23 cellular contexts compared by ENCODE assay signal in the genomic region with DNA sequence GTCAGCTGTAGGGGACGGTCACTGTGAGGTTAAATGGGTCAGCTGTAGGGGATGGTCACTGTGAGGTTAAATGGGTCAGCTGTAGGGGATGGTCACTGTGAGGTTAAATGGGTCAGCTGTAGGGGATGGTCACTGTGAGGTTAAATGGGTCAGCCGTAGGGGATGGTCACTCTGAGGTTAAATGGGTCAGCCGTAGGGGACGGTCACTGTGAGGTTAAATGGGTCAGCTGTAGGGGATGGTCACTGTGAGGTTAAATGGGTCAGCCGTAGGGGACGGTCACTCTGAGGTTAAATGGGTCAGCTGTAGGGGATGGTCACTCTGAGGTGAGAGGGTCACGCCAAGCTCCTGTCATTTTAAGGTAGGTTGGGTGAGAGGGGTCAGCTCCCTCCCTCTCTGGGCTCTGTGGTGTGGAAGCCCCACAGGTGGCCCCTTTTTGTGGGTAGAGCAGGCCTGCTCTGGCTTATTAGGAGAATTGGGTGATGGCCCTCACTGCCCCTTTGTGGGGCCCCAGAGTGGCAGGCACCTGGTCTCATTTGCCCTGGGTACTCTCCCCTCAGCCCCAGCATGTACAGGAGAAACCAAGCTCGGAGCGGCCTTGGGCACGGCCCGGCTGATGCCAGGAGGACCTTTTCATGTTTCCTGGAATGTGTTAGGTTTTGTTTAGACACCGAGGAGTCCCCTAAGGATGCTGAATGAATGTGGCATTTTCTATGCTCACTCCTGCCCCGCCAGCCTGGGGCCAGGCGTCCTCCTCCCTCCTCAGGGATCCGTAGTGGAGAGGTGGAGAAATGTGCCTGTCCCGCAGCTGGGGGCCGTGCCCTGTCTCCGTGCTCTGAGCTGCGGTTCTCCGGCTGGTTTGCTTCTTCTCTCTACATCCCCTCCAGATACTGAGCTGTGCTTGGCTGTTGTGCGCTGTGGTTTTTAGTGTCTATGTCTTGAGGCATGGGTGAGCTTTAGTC. TPM values are rescaled to one million over a fixed set of nuclear protein-coding genes. Genes with fewer than 3 reads are reported as not detected.
DNase-seq lines count a peak whose midpoint lies in the region; ATAC-seq and TF ChIP-seq lines count a peak whose summit lies in the region.
"Had no signal": no experiment of that assay in that cellular context is flagged by ENCODE, and none has a peak within 500 bp of the region (broad histone marks: within the 10 kb centered on the region; RNA-seq: fewer than 3 reads in every experiment).

No MANE protein-coding gene starts in this region.

- H3K27me3 Mint-ChIP-seq in activated naive CD4-positive, alpha-beta T cell treated with anti-CD3 and anti-CD28 coated beads, Interleukin-2, amount 10 ng/mL, durations not matched to agents 7 days and 5 days, result no peaks in the 10 kb centered on the region
- peaks cover 7% of the 10 kb centered on the region for H3K27me3 Mint-ChIP-seq in activated naive CD4-positive, alpha-beta T cell treated with anti-CD3 and anti-CD28 coated beads for 36 hours (ENCODE audit: low read depth)
- H3K27me3 Mint-ChIP-seq in stimulated activated naive CD8-positive, alpha-beta T cell treated with anti-CD3 and anti-CD28 coated beads, Interleukin-15, amount 100 ng/mL, for 72 hours, result no peaks in the 10 kb centered on the region
- H3K27me3 Mint-ChIP-seq in CD14-positive monocyte (ENCODE audit: low read depth in 3 of 3), result peaks cover 2 to 16% (median 5%) of the 10 kb centered on the region in 3 donors

- peaks cover 15% of the 10 kb centered on the region for H3K36me3 Mint-ChIP-seq in activated naive CD4-positive, alpha-beta T cell treated with anti-CD3 and anti-CD28 coated beads, Interleukin-2, amount 10 ng/mL, durations not matched to agents 7 days and 5 days
- peaks cover 2% of the 10 kb centered on the region for H3K36me3 Mint-ChIP-seq in activated naive CD4-positive, alpha-beta T cell treated with anti-CD3 and anti-CD28 coated beads for 36 hours (ENCODE audit: low read depth)
- H3K36me3 Mint-ChIP-seq in CD14-positive monocyte, result no peaks in the 10 kb centered on the region
- H3K36me3 Mint-ChIP-seq: CD8-positive, alpha-beta T cell; T-cell had no signal

- CTCF ChIA-PET in activated naive CD4-positive, alpha-beta T cell treated with anti-CD3 and anti-CD28 coated beads, Interleukin-2, amount 10 ng/mL, durations not matched to agents 7 days and 5 days (lab: Charles Lee), result no interaction called here
- CTCF ChIA-PET in activated naive CD4-positive, alpha-beta T cell treated with anti-CD3 and anti-CD28 coated beads for 36 hours (lab: Charles Lee), result no interaction called here
- CTCF ChIA-PET in HEK293 (lab: Yijun Ruan, JAX), result interaction anchor here (1.2 to 1.3 kb wide), 2 partner anchors 15 to 94 kb away, joined by 3 to 4 read pairs; no protein-coding TSS in a partner anchor

- H3K27ac ChIP-seq in HEK293 (ENCODE audit: extremely low read depth, low read depth, low read length) (no peak overlapping the region), esophagus muscularis mucosa (replicated peaks in 1 of 4) (no peak overlapping the region)
- H3K27ac ChIP-seq: ascending aorta, left ventricle myocardium inferior, spleen, thoracic aorta had no signal

- no peak overlapping the region for H3K27ac Mint-ChIP-seq in activated naive CD4-positive, alpha-beta T cell treated with anti-CD3 and anti-CD28 coated beads, Interleukin-2, amount 10 ng/mL, durations not matched to agents 7 days and 5 days
- no peak overlapping the region for H3K27ac Mint-ChIP-seq in activated naive CD4-positive, alpha-beta T cell treated with anti-CD3 and anti-CD28 coated beads for 36 hours
- H3K27ac Mint-ChIP-seq in stimulated activated naive CD8-positive, alpha-beta T cell treated with anti-CD3 and anti-CD28 coated beads, Interleukin-15, amount 100 ng/mL, for 72 hours, result peak overlapping the region in 1 of 2 donors; percentile 27
- peak overlapping the region in 1 of 7 donors; percentile 11 for H3K27ac Mint-ChIP-seq in CD14-positive monocyte
- H3K27ac Mint-ChIP-seq: CD8-positive, alpha-beta T cell had no signal

- no peak for TF ChIP-seq POLR2A in esophagus muscularis mucosa (IDR thresholded peaks at IDR 0.05; ENCODE audit: low read depth)

- no peaks in the 10 kb centered on the region for H3K4me1 ChIP-seq in HEK293 (ENCODE audit: control insufficient read depth, insufficient read depth, low read length)
- H3K4me1 ChIP-seq in esophagus muscularis mucosa, result no peaks in the 10 kb centered on the region
- H3K4me1 ChIP-seq: ascending aorta, left ventricle myocardium inferior, spleen had no signal

- peak; percentile 66 for ATAC-seq in stimulated activated naive CD8-positive, alpha-beta T cell treated with anti-CD3 and anti-CD28 coated beads, Interleukin-15, amount 100 ng/mL, for 72 hours
- ATAC-seq: CD8-positive, alpha-beta T cell; mucosa of descending colon had no signal

- H3K4me1 Mint-ChIP-seq in activated naive CD4-positive, alpha-beta T cell treated with anti-CD3 and anti-CD28 coated beads, Interleukin-2, amount 10 ng/mL, durations not matched to agents 7 days and 5 days, result peaks cover 3% of the 10 kb centered on the region
- H3K4me1 Mint-ChIP-seq in activated naive CD4-positive, alpha-beta T cell treated with anti-CD3 and anti-CD28 coated beads for 36 hours (ENCODE audit: low read depth), result no peaks in the 10 kb centered on the region
- peaks cover 23% of the 10 kb centered on the region for H3K4me1 Mint-ChIP-seq in stimulated activated naive CD8-positive, alpha-beta T cell treated with anti-CD3 and anti-CD28 coated beads, Interleukin-15, amount 100 ng/mL, for 72 hours
- H3K4me1 Mint-ChIP-seq in CD14-positive monocyte, result no peaks in the 10 kb centered on the region
- H3K4me1 Mint-ChIP-seq: central memory CD8-positive, alpha-beta T cell; T-cell had no signal

- peaks cover 0 to 8% (median 0%) of the 10 kb centered on the region in 4 donors for H3K27me3 ChIP-seq in esophagus muscularis mucosa
- H3K27me3 ChIP-seq: ascending aorta had no signal

- POLR2A ChIA-PET in HEK293 (lab: Yijun Ruan, JAX), result no interaction called here

- peaks cover 2% of the 10 kb centered on the region for H3K9me3 Mint-ChIP-seq in activated naive CD4-positive, alpha-beta T cell treated with anti-CD3 and anti-CD28 coated beads, Interleukin-2, amount 10 ng/mL, durations not matched to agents 7 days and 5 days
- H3K9me3 Mint-ChIP-seq in activated naive CD4-positive, alpha-beta T cell treated with anti-CD3 and anti-CD28 coated beads for 36 hours, result no peaks in the 10 kb centered on the region
- no peaks in the 10 kb centered on the region for H3K9me3 Mint-ChIP-seq in stimulated activated naive CD8-positive, alpha-beta T cell treated with anti-CD3 and anti-CD28 coated beads, Interleukin-15, amount 100 ng/mL, for 72 hours
- H3K9me3 Mint-ChIP-seq in CD14-positive monocyte, result peaks cover 0 to 6% (median 0%) of the 10 kb centered on the region in 7 donors
- H3K9me3 Mint-ChIP-seq: CD8-positive, alpha-beta T cell; central memory CD8-positive, alpha-beta T cell; T-cell had no signal

- DNase-seq in activated naive CD4-positive, alpha-beta T cell treated with anti-CD3 and anti-CD28 coated beads, Interleukin-2, amount 10 ng/mL, durations not matched to agents 7 days and 5 days, result peak; percentile 21
- no peak for DNase-seq in activated naive CD4-positive, alpha-beta T cell treated with anti-CD3 and anti-CD28 coated beads for 36 hours
- peak; percentile 89 for DNase-seq in esophagus muscularis mucosa (ENCODE audit: extremely low spot score)
- DNase-seq in stimulated activated naive CD8-positive, alpha-beta T cell treated with anti-CD3 and anti-CD28 coated beads, Interleukin-15, amount 100 ng/mL, for 72 hours, result no peak
- no peak for DNase-seq in CD14-positive monocyte (ENCODE audit: low spot score)
- no peak for DNase-seq in NCI-H128 (lab: John Stamatoyannopoulos, UW; ENCODE audit: unreplicated experiment)
- DNase-seq in NCI-H2029 (lab: John Stamatoyannopoulos, UW), result no peak
- DNase-seq: CD8-positive, alpha-beta T cell; DMS79; effector CD8-positive, alpha-beta T cell; glutamatergic neuron; left ventricle myocardium inferior; mucosa of descending colon; NCI-H1436 treated with DMSO at 0.1 percent for 48 hours; NCI-H69; SHP77 treated with DMSO at 0.1 percent for 48 hours; spleen; stimulated activated CD8-positive, alpha-beta memory T cell treated with anti-CD3 and anti-CD28 coated beads, Interleukin-4, amount 100 ng/mL, for 48 hours; T-cell had no signal

- H3K4me3 ChIP-seq in HEK293 (ENCODE audit: low read depth, low read length) (no peak overlapping the region), esophagus muscularis mucosa (no peak overlapping the region)
- H3K4me3 ChIP-seq: ascending aorta, left ventricle myocardium inferior, mucosa of descending colon, spleen, thoracic aorta had no signal

- H3K9me3 ChIP-seq in HEK293 (ENCODE audit: control insufficient read depth, insufficient read depth, low read depth, low read length) (no peaks in the 10 kb centered on the region), esophagus muscularis mucosa (no peaks in the 10 kb centered on the region)
- H3K9me3 ChIP-seq: ascending aorta, left ventricle myocardium inferior, mucosa of descending colon, spleen, thoracic aorta had no signal

- intact Hi-C loops in activated naive CD4-positive, alpha-beta T cell treated with anti-CD3 and anti-CD28 coated beads for 36 hours (cut with micrococcal nuclease), result no loop called here
- intact Hi-C loops in esophagus muscularis mucosa (cut with DNase I) (no loop called here), CD14-positive monocyte (cut with micrococcal nuclease) (no loop called here)

- 86% methylated on average over 21 of the region's 21 CpGs for WGBS in esophagus muscularis mucosa

- no peak overlapping the region for H3K4me3 Mint-ChIP-seq in activated naive CD4-positive, alpha-beta T cell treated with anti-CD3 and anti-CD28 coated beads, Interleukin-2, amount 10 ng/mL, durations not matched to agents 7 days and 5 days
- H3K4me3 Mint-ChIP-seq in activated naive CD4-positive, alpha-beta T cell treated with anti-CD3 and anti-CD28 coated beads for 36 hours, result no peak overlapping the region
- H3K4me3 Mint-ChIP-seq in stimulated activated naive CD8-positive, alpha-beta T cell treated with anti-CD3 and anti-CD28 coated beads, Interleukin-15, amount 100 ng/mL, for 72 hours, result no peak overlapping the region
- no peak overlapping the region for H3K4me3 Mint-ChIP-seq in CD14-positive monocyte
- H3K4me3 Mint-ChIP-seq: CD8-positive, alpha-beta T cell; central memory CD8-positive, alpha-beta T cell; T-cell had no signal

- no peak for TF ChIP-seq EP300 in esophagus muscularis mucosa (IDR thresholded peaks at IDR 0.05)

- TF ChIP-seq CTCF in HEK293 (tag by site-specific recombination; IDR thresholded peaks at IDR 0.05) (no peak), esophagus muscularis mucosa (IDR thresholded peaks at IDR 0.05) (no peak), CD14-positive monocyte (IDR thresholded peaks at IDR 0.05) (no peak)

- no peaks in the 10 kb centered on the region for H3K36me3 ChIP-seq in HEK293 (ENCODE audit: control insufficient read depth in 2 of 2, insufficient read depth in 1 of 2, low read length in 2 of 2)
- H3K36me3 ChIP-seq in esophagus muscularis mucosa, result no peaks in the 10 kb centered on the region
- H3K36me3 ChIP-seq: ascending aorta, left ventricle myocardium inferior, thoracic aorta had no signal

TF ChIP-seq in HEK293, 187 proteins besides CTCF, POLR2A, EP300 and RAD21 (continues in another document):
- TF ChIP-seq PRDM1 (tag by site-specific recombination; IDR thresholded peaks at IDR 0.05), result no peak

RNA-seq across cellular contexts. Expression of gene AHRR, which starts 31.4 kb away (rescaled TPM):
- total RNA-seq in activated naive CD4-positive, alpha-beta T cell treated with anti-CD3 and anti-CD28 coated beads for 36 hours, result 1 to 10 TPM; 4.1 to 5.5 TPM
- 1 to 10 TPM in 2 of 4 donors, under 1 TPM in 2; 0.33 to 5.5 (median 0.86) TPM for total RNA-seq in esophagus muscularis mucosa
- polyA plus RNA-seq in CD14-positive monocyte, result under 1 TPM in 1 of 2 donors, not detected in 1; 0.15 TPM
- total RNA-seq: ascending aorta had no signal

Comparison
In these comparisons a context has a peak if more than half of its experiments do, and no peak if none do; other contexts are left out.
1. DNase-seq: peak in activated naive CD4-positive, alpha-beta T cell treated with anti-CD3 and anti-CD28 coated beads, Interleukin-2, amount 10 ng/mL, durations not matched to agents 7 days and 5 days (single experiment) and esophagus muscularis mucosa (single experiment); none in activated naive CD4-positive, alpha-beta T cell treated with anti-CD3 and anti-CD28 coated beads for 36 hours (single experiment), stimulated activated naive CD8-positive, alpha-beta T cell treated with anti-CD3 and anti-CD28 coated beads, Interleukin-15, amount 100 ng/mL, for 72 hours (0 of 2), CD14-positive monocyte (single experiment), NCI-H128 (single experiment) and NCI-H2029 (single experiment).